8 cellular contexts compared by ENCODE assay signal in the genomic region with DNA sequence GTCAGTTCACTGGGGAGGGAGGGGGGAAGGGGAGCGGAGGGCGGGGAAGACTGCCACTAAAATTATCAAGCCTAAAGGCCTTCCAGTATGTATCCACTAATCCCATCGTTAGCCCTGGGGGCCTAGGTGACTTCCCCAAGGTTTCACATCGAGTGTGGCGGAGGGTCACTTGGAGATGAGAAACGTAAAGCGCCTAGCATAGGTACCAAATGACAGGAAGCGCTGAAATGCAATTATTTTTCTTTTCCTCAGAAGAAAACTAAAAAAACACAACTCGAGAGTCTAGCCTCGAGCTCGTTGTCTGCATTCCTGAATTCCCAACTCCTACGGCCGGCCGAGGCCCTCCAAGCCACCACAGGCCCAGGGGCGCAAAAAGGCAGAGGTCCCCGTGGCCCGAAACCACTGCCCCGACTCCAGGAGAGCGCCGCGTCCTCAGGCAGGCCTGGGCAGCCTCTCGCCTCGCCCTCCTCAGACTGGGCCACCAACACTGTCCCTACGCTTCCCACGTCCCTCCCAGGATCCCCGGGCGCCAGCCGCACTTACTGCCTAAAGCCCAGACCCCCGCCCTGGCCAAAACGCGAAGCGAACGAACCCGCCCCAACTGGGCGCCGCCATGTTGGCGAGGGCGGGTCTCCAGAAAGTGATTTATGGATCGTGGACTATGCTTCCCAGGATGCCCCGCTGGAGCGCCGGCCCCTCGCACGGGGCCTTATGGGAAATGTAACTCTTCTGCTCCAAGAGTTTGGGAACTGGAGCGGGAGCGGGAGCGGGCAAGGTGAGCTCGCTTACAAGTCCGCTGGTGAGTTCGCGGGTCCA. TPM values are rescaled to one million over a fixed set of nuclear protein-coding genes. Genes with fewer than 3 reads are reported as not detected.
DNase-seq lines count a peak whose midpoint lies in the region; ATAC-seq, FAIRE-seq and TF ChIP-seq lines count a peak whose summit lies in the region.

A gene with protein sequence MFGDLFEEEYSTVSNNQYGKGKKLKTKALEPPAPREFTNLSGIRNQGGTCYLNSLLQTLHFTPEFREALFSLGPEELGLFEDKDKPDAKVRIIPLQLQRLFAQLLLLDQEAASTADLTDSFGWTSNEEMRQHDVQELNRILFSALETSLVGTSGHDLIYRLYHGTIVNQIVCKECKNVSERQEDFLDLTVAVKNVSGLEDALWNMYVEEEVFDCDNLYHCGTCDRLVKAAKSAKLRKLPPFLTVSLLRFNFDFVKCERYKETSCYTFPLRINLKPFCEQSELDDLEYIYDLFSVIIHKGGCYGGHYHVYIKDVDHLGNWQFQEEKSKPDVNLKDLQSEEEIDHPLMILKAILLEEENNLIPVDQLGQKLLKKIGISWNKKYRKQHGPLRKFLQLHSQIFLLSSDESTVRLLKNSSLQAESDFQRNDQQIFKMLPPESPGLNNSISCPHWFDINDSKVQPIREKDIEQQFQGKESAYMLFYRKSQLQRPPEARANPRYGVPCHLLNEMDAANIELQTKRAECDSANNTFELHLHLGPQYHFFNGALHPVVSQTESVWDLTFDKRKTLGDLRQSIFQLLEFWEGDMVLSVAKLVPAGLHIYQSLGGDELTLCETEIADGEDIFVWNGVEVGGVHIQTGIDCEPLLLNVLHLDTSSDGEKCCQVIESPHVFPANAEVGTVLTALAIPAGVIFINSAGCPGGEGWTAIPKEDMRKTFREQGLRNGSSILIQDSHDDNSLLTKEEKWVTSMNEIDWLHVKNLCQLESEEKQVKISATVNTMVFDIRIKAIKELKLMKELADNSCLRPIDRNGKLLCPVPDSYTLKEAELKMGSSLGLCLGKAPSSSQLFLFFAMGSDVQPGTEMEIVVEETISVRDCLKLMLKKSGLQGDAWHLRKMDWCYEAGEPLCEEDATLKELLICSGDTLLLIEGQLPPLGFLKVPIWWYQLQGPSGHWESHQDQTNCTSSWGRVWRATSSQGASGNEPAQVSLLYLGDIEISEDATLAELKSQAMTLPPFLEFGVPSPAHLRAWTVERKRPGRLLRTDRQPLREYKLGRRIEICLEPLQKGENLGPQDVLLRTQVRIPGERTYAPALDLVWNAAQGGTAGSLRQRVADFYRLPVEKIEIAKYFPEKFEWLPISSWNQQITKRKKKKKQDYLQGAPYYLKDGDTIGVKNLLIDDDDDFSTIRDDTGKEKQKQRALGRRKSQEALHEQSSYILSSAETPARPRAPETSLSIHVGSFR (minus strand): TSS at position 642 of the 816 bp plus-strand sequence. CDS start 1,228 bp downstream, outside the sequence.

- no peaks in the 10 kb centered on the region for H3K36me3 Mint-ChIP-seq in T-helper 2 cell treated with Interferon-gamma antibody and Interleukin-4, amounts not matched to agents 5 μg/mL and 100 μg/mL, for 36 hours (ENCODE audit: low read depth)

- H3K27ac Mint-ChIP-seq in T-helper 2 cell treated with Interferon-gamma antibody and Interleukin-4, amounts not matched to agents 5 μg/mL and 100 μg/mL, for 36 hours = peak within 1 kb of the TSS; percentile 94

- DNase-seq in NCI-H1417 treated with DMSO at 0.1 percent for 48 hours (lab: John Stamatoyannopoulos, UW) (peak; percentile 82), ascending aorta (ENCODE audit: low spot score in 2 of 2) (peak; percentile 54 to 93), right cardiac atrium (peak; percentile 90 to 95 (median 93)), prostate gland (ENCODE audit: low spot score) (peak; percentile 85), ureter (ENCODE audit: low spot score) (peak; percentile 89)
- peak; percentile 35 for DNase-seq in T-helper 2 cell treated with Interferon-gamma antibody and Interleukin-4, amounts not matched to agents 5 μg/mL and 100 μg/mL, for 36 hours (ENCODE audit: low spot score)

- TF ChIP-seq CTCF in ascending aorta (IDR thresholded peaks at IDR 0.05) (no peak), prostate gland (IDR thresholded peaks at IDR 0.05) (no peak)

- TF ChIP-seq POLR2A in prostate gland (IDR thresholded peaks at IDR 0.05) = peak; percentile 74

- H3K4me1 ChIP-seq in ascending aorta = peaks cover 0 to 5% of the 10 kb centered on the region in 2 donors
- H3K4me1 ChIP-seq in right cardiac atrium (ENCODE audit: control insufficient read depth, insufficient read depth, low read length) = peaks cover 1% of the 10 kb centered on the region
- H3K4me1 ChIP-seq in prostate gland (replicated peaks) = no peaks in the 10 kb centered on the region

- WGBS in right cardiac atrium = under 1% methylated on average over 51 of the region's 51 CpGs
- under 1% methylated on average over 47 of the region's 51 CpGs for WGBS in prostate gland

- peak; percentile 69 for ATAC-seq in HG02610 (IDR thresholded peaks at IDR 0.05; ENCODE audit: unreplicated experiment)
- ATAC-seq in right cardiac atrium = peak; percentile 100

- no peaks in the 10 kb centered on the region for H3K9me3 Mint-ChIP-seq in T-helper 2 cell treated with Interferon-gamma antibody and Interleukin-4, amounts not matched to agents 5 μg/mL and 100 μg/mL, for 36 hours

- peaks cover 17% of the 10 kb centered on the region for H3K27me3 Mint-ChIP-seq in T-helper 2 cell treated with Interferon-gamma antibody and Interleukin-4, amounts not matched to agents 5 μg/mL and 100 μg/mL, for 36 hours (ENCODE audit: low read depth)

- intact Hi-C loops in ascending aorta (cut with DNase I) = loop anchor here (2.0 to 5.0 kb wide), 3 partner anchors 79 to 316 kb away; a partner anchor contains a TSS
- intact Hi-C loops in right cardiac atrium (cut with DNase I) = no loop called here
- intact Hi-C loops in prostate gland (cut with DNase I) = no loop called here

- peaks cover 0 to 3% of the 10 kb centered on the region in 2 donors for H3K36me3 ChIP-seq in ascending aorta
- no peaks in the 10 kb centered on the region for H3K36me3 ChIP-seq in prostate gland

- peak; percentile 97 for FAIRE-seq in G401.6 (lab: Jason Lieb, UNC)

- no peaks in the 10 kb centered on the region for H3K27me3 ChIP-seq in ascending aorta
- no peaks in the 10 kb centered on the region for H3K27me3 ChIP-seq in right cardiac atrium (ENCODE audit: control insufficient read depth, insufficient read depth)
- H3K27me3 ChIP-seq in prostate gland (replicated peaks; ENCODE audit: insufficient read depth) = no peaks in the 10 kb centered on the region

- H3K4me3 ChIP-seq in ascending aorta (peak within 1 kb of the TSS; percentile 84 to 95), right cardiac atrium (ENCODE audit: low read length) (peak within 1 kb of the TSS; percentile 63), prostate gland (peak within 1 kb of the TSS; percentile 93 to 96)

- H3K27ac ChIP-seq in ascending aorta (peak within 1 kb of the TSS; percentile 91 to 92), right cardiac atrium (ENCODE audit: low read length) (peak within 1 kb of the TSS; percentile 80), prostate gland (peak within 1 kb of the TSS; percentile 93 to 96)

- no peaks in the 10 kb centered on the region for H3K9me3 ChIP-seq in ascending aorta
- H3K9me3 ChIP-seq in right cardiac atrium (ENCODE audit: control insufficient read depth, low read length) = no peaks in the 10 kb centered on the region
- H3K9me3 ChIP-seq in prostate gland = no peaks in the 10 kb centered on the region

- H3K4me3 Mint-ChIP-seq in T-helper 2 cell treated with Interferon-gamma antibody and Interleukin-4, amounts not matched to agents 5 μg/mL and 100 μg/mL, for 36 hours = peak within 1 kb of the TSS; percentile 93

- peaks cover 16% of the 10 kb centered on the region for H3K4me1 Mint-ChIP-seq in T-helper 2 cell treated with Interferon-gamma antibody and Interleukin-4, amounts not matched to agents 5 μg/mL and 100 μg/mL, for 36 hours (ENCODE audit: low read depth)

RNA-seq across cellular contexts. Expression of the gene that starts here (rescaled TPM):
- 42.7 TPM for total RNA-seq in ascending aorta
- total RNA-seq in right cardiac atrium = 10 to 100 TPM; 16.8 to 18.6 (median 18.1) TPM
- polyA plus RNA-seq in right cardiac atrium = 15.1 TPM
- 10 to 100 TPM; 45.1 to 50.2 TPM for total RNA-seq in prostate gland
- 79.2 TPM for total RNA-seq in ureter

Comparison
In these comparisons a context has a peak if more than half of its experiments do, and no peak if none do; other contexts are left out.
1. Peak in every context shown above with its lines: DNase-seq, ATAC-seq, H3K4me3 ChIP-seq and H3K27ac ChIP-seq.
2. DNase-seq: peak in every context shown above with its lines; median percentile 93 in right cardiac atrium; 89 in ureter; 85 in prostate gland; 82 in NCI-H1417 treated with DMSO at 0.1 percent for 48 hours; 74 in ascending aorta; 35 in T-helper 2 cell treated with Interferon-gamma antibody and Interleukin-4, amounts not matched to agents 5 μg/mL and 100 μg/mL, for 36 hours.